8 cellular contexts compared by ENCODE assay signal in the genomic region with DNA sequence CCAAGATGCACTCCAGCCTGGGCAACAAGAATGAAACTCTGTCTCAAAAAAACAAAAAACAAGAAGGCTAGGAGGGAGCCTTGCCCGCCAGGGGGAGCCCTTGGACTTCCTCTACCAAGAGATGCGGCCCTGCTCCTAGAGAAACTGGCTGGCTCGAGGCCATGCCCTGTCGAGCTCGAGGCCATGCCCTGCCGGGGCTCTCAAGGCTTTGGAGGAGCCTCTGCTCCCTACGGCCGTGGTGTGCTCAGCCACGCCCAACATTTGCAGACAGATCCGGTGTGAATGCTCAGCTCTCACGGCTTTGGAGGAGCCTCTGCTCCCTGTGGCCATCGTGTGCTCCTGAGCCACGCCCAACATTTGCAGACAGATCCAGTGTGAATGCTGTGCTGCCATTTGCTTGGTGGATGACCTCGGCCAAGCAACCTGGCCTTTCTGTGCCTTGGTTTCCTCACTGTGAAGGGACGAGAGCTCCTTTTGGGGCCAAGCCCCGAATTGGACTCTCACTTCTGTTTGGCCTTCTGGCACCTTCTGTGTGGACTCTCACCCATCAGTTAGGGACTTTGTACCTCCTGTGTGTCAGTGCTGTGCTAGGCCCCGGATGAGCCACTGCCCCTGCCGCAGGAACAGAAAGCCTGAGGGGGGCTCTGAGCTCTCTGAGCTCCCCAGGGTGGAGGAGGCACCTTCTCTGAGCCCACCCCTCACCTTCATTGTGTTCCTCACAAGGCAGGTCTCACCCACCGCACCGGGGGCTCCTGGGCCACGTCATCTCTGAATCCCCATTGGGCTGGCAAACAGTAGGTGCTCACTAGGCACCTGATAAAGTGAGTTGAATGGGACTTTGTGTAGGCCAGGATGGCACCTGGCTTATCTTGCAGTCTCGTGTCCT. TPM values are rescaled to one million over a fixed set of nuclear protein-coding genes. Genes with fewer than 3 reads are reported as not detected.
A peak's percentile ranks its signal among the peaks of the same experiment; 100 is the strongest.
DNase-seq lines count a peak whose midpoint lies in the region; ATAC-seq and TF ChIP-seq lines count a peak whose summit lies in the region.

No MANE protein-coding gene starts in this region.

- H3K4me3 Mint-ChIP-seq in progenitor cell of endocrine pancreas (ENCODE audit: low read depth), result no peak overlapping the region

- no peak for TF ChIP-seq POLR2A in upper lobe of left lung (IDR thresholded peaks at IDR 0.05)

- peak overlapping the region; percentile 14 for H3K9ac ChIP-seq in adipocyte (ENCODE audit: low read length)

- H3K36me3 Mint-ChIP-seq in progenitor cell of endocrine pancreas (ENCODE audit: insufficient read depth), result peaks cover 8% of the 10 kb centered on the region

- no peaks in the 10 kb centered on the region for H3K27me3 ChIP-seq in adipocyte (replicated peaks; ENCODE audit: control insufficient read depth, insufficient read depth, low read length)
- H3K27me3 ChIP-seq in upper lobe of left lung, result no peaks in the 10 kb centered on the region

- H3K4me3 ChIP-seq in adipocyte (ENCODE audit: low read length), result peak overlapping the region; percentile 25
- peak overlapping the region in 2 of 4 donors; percentile 22 to 25 for H3K4me3 ChIP-seq in upper lobe of left lung

- H3K27me3 Mint-ChIP-seq in progenitor cell of endocrine pancreas, result peaks cover 3% of the 10 kb centered on the region

- no peak for TF ChIP-seq EP300 in upper lobe of left lung (IDR thresholded peaks at IDR 0.05)

- H3K36me3 ChIP-seq in adipocyte (ENCODE audit: control insufficient read depth, insufficient read depth, low read length, severe bottlenecking) (peaks cover 21% of the 10 kb centered on the region), upper lobe of left lung (peaks cover 6 to 23% (median 20%) of the 10 kb centered on the region in 4 donors)

- DNase-seq in NCI-H1436 (lab: John Stamatoyannopoulos, UW) (peak; percentile 84), T follicular helper cell (ENCODE audit: low read depth) (peak; percentile 87), adipocyte (ENCODE audit: low read depth) (peak; percentile 97), cardiac septum (ENCODE audit: low spot score) (peak; percentile 96), progenitor cell of endocrine pancreas (ENCODE audit: low spot score, unreplicated experiment) (peak; percentile 90), upper lobe of left lung (peak; percentile 88 to 98)

- TF ChIP-seq CTCF in GM12872 (IDR thresholded peaks at IDR 0.05; ENCODE audit: insufficient read depth, low read depth, low read length) (peak; percentile 79), progenitor cell of endocrine pancreas (IDR thresholded peaks at IDR 0.05; ENCODE audit: unreplicated experiment) (peak; percentile 88), upper lobe of left lung (IDR thresholded peaks at IDR 0.05) (peak; percentile 74 to 95 (median 90))

- H3K27ac ChIP-seq in upper lobe of left lung, result no peak overlapping the region

- H3K4me1 Mint-ChIP-seq in progenitor cell of endocrine pancreas (ENCODE audit: low read depth), result no peaks in the 10 kb centered on the region

- H3K9me3 ChIP-seq in adipocyte (ENCODE audit: control insufficient read depth, low read length) (no peaks in the 10 kb centered on the region), upper lobe of left lung (no peaks in the 10 kb centered on the region)

- ATAC-seq in upper lobe of left lung (ENCODE audit: low FRiP score in 2 of 2) (peak; percentile 90 to 92), HG03045 (IDR thresholded peaks at IDR 0.05; ENCODE audit: unreplicated experiment) (no peak)

- intact Hi-C loops in cardiac septum (cut with DNase I), result loop anchor here (1.0 to 5.0 kb wide), 3 partner anchors 40 to 190 kb away; no protein-coding TSS in a partner anchor

- no peaks in the 10 kb centered on the region for H3K9me3 Mint-ChIP-seq in progenitor cell of endocrine pancreas (ENCODE audit: low read depth)

- peak overlapping the region; percentile 31 for H3K27ac Mint-ChIP-seq in progenitor cell of endocrine pancreas

- 42 to 44% methylated on average over 11 to 22 of the region's 22 CpGs for WGBS in upper lobe of left lung, 2 donors

- peaks cover 26% of the 10 kb centered on the region for H3K4me1 ChIP-seq in adipocyte (ENCODE audit: control insufficient read depth, insufficient read depth, low read length)
- H3K4me1 ChIP-seq in upper lobe of left lung, result peaks cover 4 to 15% (median 9%) of the 10 kb centered on the region in 4 donors

RNA-seq across cellular contexts. Expression of gene C11orf24, which starts 14.1 kb away (rescaled TPM):
- total RNA-seq in cardiac septum (45.2 TPM), progenitor cell of endocrine pancreas (35.1 and 35.3 TPM in 2 replicates), upper lobe of left lung (10 to 100 TPM; 13.9 to 37.5 (median 24.0) TPM)

RNA-seq across cellular contexts. Expression of gene KMT5B, which starts 44.6 kb away (rescaled TPM):
- 37.7 TPM for total RNA-seq in cardiac septum
- 67.5 and 68.7 TPM in 2 replicates for total RNA-seq in progenitor cell of endocrine pancreas
- total RNA-seq in upper lobe of left lung, result 10 to 100 TPM; 19.3 to 61.2 (median 41.0) TPM

RNA-seq across cellular contexts. Expression of gene LRP5, which starts 54.7 kb away (rescaled TPM):
- 38.6 TPM for total RNA-seq in cardiac septum
- 114 and 115 TPM in 2 replicates for total RNA-seq in progenitor cell of endocrine pancreas
- total RNA-seq in upper lobe of left lung, result 10 to 100 TPM; 51.5 to 79.4 (median 67.6) TPM
